ENCODE assay signal across 9 cellular contexts in genomic region chr16:72241930-72242329, GRCh38.
DNase-seq lines count a peak whose midpoint lies in the region; ATAC-seq and TF ChIP-seq lines count a peak whose summit lies in the region.
"Had no signal": no experiment of that assay in that cellular context is flagged by ENCODE, and none has a peak within 500 bp of the region (broad histone marks: within the 10 kb centered on the region; RNA-seq: fewer than 3 reads in every experiment).

No MANE protein-coding gene starts in this region.

- DNase-seq in NCI-H1417 (lab: John Stamatoyannopoulos, UW): peak; percentile 3 to 70 (median 11)
- no peak for DNase-seq in NCI-H1417 treated with DMSO at 0.1 percent for 48 hours (lab: John Stamatoyannopoulos, UW)
- DNase-seq in foreskin melanocyte: peak; percentile 40
- DNase-seq in progenitor cell of endocrine pancreas (ENCODE audit: low spot score, unreplicated experiment): no peak
- DNase-seq in T-helper 2 cell treated with Interferon-gamma antibody and Interleukin-4, amounts not matched to agents 5 μg/mL and 100 μg/mL, for 36 hours (ENCODE audit: low spot score): no peak

- peaks cover 3% of the 10 kb centered on the region for H3K27me3 Mint-ChIP-seq in progenitor cell of endocrine pancreas
- peaks cover 3% of the 10 kb centered on the region for H3K27me3 Mint-ChIP-seq in T-helper 2 cell treated with Interferon-gamma antibody and Interleukin-4, amounts not matched to agents 5 μg/mL and 100 μg/mL, for 36 hours (ENCODE audit: low read depth)

- no peak overlapping the region for H3K4me3 Mint-ChIP-seq in progenitor cell of endocrine pancreas (ENCODE audit: low read depth)
- no peak overlapping the region for H3K4me3 Mint-ChIP-seq in T-helper 2 cell treated with Interferon-gamma antibody and Interleukin-4, amounts not matched to agents 5 μg/mL and 100 μg/mL, for 36 hours
- H3K4me3 Mint-ChIP-seq: activated naive CD4-positive, alpha-beta T cell treated with anti-CD3 and anti-CD28 coated beads, Interleukin-2, amount 50 U/mL, for 24 hours had no signal

- ATAC-seq in SK-N-SH treated with all-trans-retinoic acid at 6 μM for 48 hours (peak; percentile 99), HG03097 (IDR thresholded peaks at IDR 0.05; ENCODE audit: low FRiP score, unreplicated experiment) (no peak)

- peak; percentile 48 for TF ChIP-seq RAD21 in Ishikawa (IDR thresholded peaks at IDR 0.05; ENCODE audit: low read depth)

- no peaks in the 10 kb centered on the region for H3K36me3 Mint-ChIP-seq in progenitor cell of endocrine pancreas (ENCODE audit: insufficient read depth)
- no peaks in the 10 kb centered on the region for H3K36me3 Mint-ChIP-seq in T-helper 2 cell treated with Interferon-gamma antibody and Interleukin-4, amounts not matched to agents 5 μg/mL and 100 μg/mL, for 36 hours (ENCODE audit: low read depth)
- H3K36me3 Mint-ChIP-seq: activated naive CD4-positive, alpha-beta T cell treated with anti-CD3 and anti-CD28 coated beads, Interleukin-2, amount 50 U/mL, for 24 hours had no signal

- TF ChIP-seq CTCF in progenitor cell of endocrine pancreas (IDR thresholded peaks at IDR 0.05; ENCODE audit: unreplicated experiment): peak; percentile 80

- peaks cover 2% of the 10 kb centered on the region for H3K4me1 Mint-ChIP-seq in progenitor cell of endocrine pancreas (ENCODE audit: low read depth)
- peaks cover 14% of the 10 kb centered on the region for H3K4me1 Mint-ChIP-seq in T-helper 2 cell treated with Interferon-gamma antibody and Interleukin-4, amounts not matched to agents 5 μg/mL and 100 μg/mL, for 36 hours (ENCODE audit: low read depth)

- TF ChIP-seq EP300 in Ishikawa (IDR thresholded peaks at IDR 0.05; ENCODE audit: borderline replicate concordance): no peak

- H3K27ac Mint-ChIP-seq in progenitor cell of endocrine pancreas: no peak overlapping the region
- H3K27ac Mint-ChIP-seq in T-helper 2 cell treated with Interferon-gamma antibody and Interleukin-4, amounts not matched to agents 5 μg/mL and 100 μg/mL, for 36 hours: no peak overlapping the region
- H3K27ac Mint-ChIP-seq: activated naive CD4-positive, alpha-beta T cell treated with anti-CD3 and anti-CD28 coated beads, Interleukin-2, amount 50 U/mL, for 24 hours had no signal

- H3K9me3 Mint-ChIP-seq in progenitor cell of endocrine pancreas (ENCODE audit: low read depth): no peaks in the 10 kb centered on the region
- H3K9me3 Mint-ChIP-seq in T-helper 2 cell treated with Interferon-gamma antibody and Interleukin-4, amounts not matched to agents 5 μg/mL and 100 μg/mL, for 36 hours: no peaks in the 10 kb centered on the region
- H3K9me3 Mint-ChIP-seq: activated naive CD4-positive, alpha-beta T cell treated with anti-CD3 and anti-CD28 coated beads, Interleukin-2, amount 50 U/mL, for 24 hours had no signal

TF ChIP-seq in Ishikawa, 13 proteins besides CTCF, POLR2A, EP300 and RAD21:
- TF ChIP-seq TEAD4 (IDR thresholded peaks at IDR 0.05) (no peak), TCF12 (IDR thresholded peaks at IDR 0.05; ENCODE audit: low read depth) (no peak), FOXM1 (IDR thresholded peaks at IDR 0.05; ENCODE audit: borderline replicate concordance, low read depth) (no peak), EGR1 (IDR thresholded peaks at IDR 0.05) (no peak), ZBTB7A (IDR thresholded peaks at IDR 0.05; ENCODE audit: low read depth) (no peak), CREB1 (IDR thresholded peaks at IDR 0.05; ENCODE audit: low read depth) (no peak), TAF1 (IDR thresholded peaks at IDR 0.05; ENCODE audit: low read depth) (no peak), USF1 (IDR thresholded peaks at IDR 0.05) (no peak), YY1 (IDR thresholded peaks at IDR 0.05; ENCODE audit: low read depth) (no peak), MAX (IDR thresholded peaks at IDR 0.05) (no peak), REST (IDR thresholded peaks at IDR 0.05; ENCODE audit: low read depth) (no peak), NFIC (IDR thresholded peaks at IDR 0.05) (no peak), CEBPB (IDR thresholded peaks at IDR 0.05) (no peak)

TF ChIP-seq in SK-N-SH treated with all-trans-retinoic acid at 6 μM for 48 hours, 23 proteins besides CTCF, POLR2A, EP300 and RAD21:
- TF ChIP-seq ISL1 (CRISPR knock-in tag; IDR thresholded peaks at IDR 0.05) (peak; percentile 49; the same call in 1 of the 2 replicates), BACH2 (CRISPR knock-in tag; IDR thresholded peaks at IDR 0.05; ENCODE audit: borderline replicate concordance) (no peak), GLIS3 (CRISPR knock-in tag; IDR thresholded peaks at IDR 0.05) (no peak), TSHZ2 (CRISPR knock-in tag; IDR thresholded peaks at IDR 0.05) (0 out of 2 replicates have a peak, but pooled peaks have one; percentile 53), PPARA (CRISPR knock-in tag; IDR thresholded peaks at IDR 0.05; ENCODE audit: borderline replicate concordance) (no peak)

Comparison
In these comparisons a context has a peak if more than half of its experiments do, and no peak if none do; other contexts are left out.
1. DNase-seq: peak in NCI-H1417 (3 of 3) and foreskin melanocyte (single experiment); none in NCI-H1417 treated with DMSO at 0.1 percent for 48 hours (single experiment), progenitor cell of endocrine pancreas (single experiment) and T-helper 2 cell treated with Interferon-gamma antibody and Interleukin-4, amounts not matched to agents 5 μg/mL and 100 μg/mL, for 36 hours (single experiment).